ENCODE assay signal across 17 cellular contexts in genomic region chr2:58466803-58467202, GRCh38.
DNase-seq lines count a peak whose midpoint lies in the region; ATAC-seq lines count a peak whose summit lies in the region.
"Had no signal": no experiment of that assay in that cellular context is flagged by ENCODE, and none has a peak within 500 bp of the region (broad histone marks: within the 10 kb centered on the region; RNA-seq: fewer than 3 reads in every experiment).

No MANE protein-coding gene starts in this region.

- peaks cover 12% of the 10 kb centered on the region for H3K27me3 ChIP-seq in HAP-1 (ENCODE audit: low read depth)

- H3K9me3 ChIP-seq in HAP-1, result no peaks in the 10 kb centered on the region

- H3K4me1 ChIP-seq in HAP-1, result no peaks in the 10 kb centered on the region
- H3K4me1 ChIP-seq: parathyroid adenoma had no signal

- peak; percentile 61 for DNase-seq in NCI-H69 (lab: John Stamatoyannopoulos, UW)
- no peak for DNase-seq in SHP77 treated with DMSO at 0.1 percent for 48 hours (lab: John Stamatoyannopoulos, UW)
- DNase-seq in foreskin melanocyte, result no peak
- no peak for DNase-seq in NK-92 (lab: John Stamatoyannopoulos, UW; ENCODE audit: unreplicated experiment)
- no peak for DNase-seq in HAP-1 (ENCODE audit: low spot score in 2 of 2)
- DNase-seq: C1 segment of cervical spinal cord; EL; GM23248; NCI-H1105 treated with DMSO at 0.1 percent for 48 hours; NCI-H526 treated with DMSO at 0.1 percent for 48 hours; stimulated activated CD4-positive, alpha-beta T cell treated with anti-CD3 and anti-CD28 coated beads, Interleukin-12 subunit alpha, Interleukin-12 subunit beta, amount 100 ng/mL, for 4 hours; substantia nigra had no signal

- H3K36me3 ChIP-seq in HAP-1 (replicated peaks), result no peaks in the 10 kb centered on the region

- peak; percentile 75 for ATAC-seq in GM18502 (IDR thresholded peaks at IDR 0.05; ENCODE audit: poor library complexity, unreplicated experiment)
- peak; percentile 56 for ATAC-seq in GM19467 (IDR thresholded peaks at IDR 0.05; ENCODE audit: unreplicated experiment)
- peak; percentile 68 for ATAC-seq in HG03095 (IDR thresholded peaks at IDR 0.05; ENCODE audit: unreplicated experiment)
- ATAC-seq: HepG2 had no signal

- no peak overlapping the region for H3K4me3 ChIP-seq in HAP-1
- H3K4me3 ChIP-seq: GM23248 had no signal

- in situ Hi-C loops in HAP-1 (cut with MboI; ENCODE audit: low sequenced_read_pairs), result no loop called here
